ENCODE assay signal across 8 cellular contexts in the genomic region with DNA sequence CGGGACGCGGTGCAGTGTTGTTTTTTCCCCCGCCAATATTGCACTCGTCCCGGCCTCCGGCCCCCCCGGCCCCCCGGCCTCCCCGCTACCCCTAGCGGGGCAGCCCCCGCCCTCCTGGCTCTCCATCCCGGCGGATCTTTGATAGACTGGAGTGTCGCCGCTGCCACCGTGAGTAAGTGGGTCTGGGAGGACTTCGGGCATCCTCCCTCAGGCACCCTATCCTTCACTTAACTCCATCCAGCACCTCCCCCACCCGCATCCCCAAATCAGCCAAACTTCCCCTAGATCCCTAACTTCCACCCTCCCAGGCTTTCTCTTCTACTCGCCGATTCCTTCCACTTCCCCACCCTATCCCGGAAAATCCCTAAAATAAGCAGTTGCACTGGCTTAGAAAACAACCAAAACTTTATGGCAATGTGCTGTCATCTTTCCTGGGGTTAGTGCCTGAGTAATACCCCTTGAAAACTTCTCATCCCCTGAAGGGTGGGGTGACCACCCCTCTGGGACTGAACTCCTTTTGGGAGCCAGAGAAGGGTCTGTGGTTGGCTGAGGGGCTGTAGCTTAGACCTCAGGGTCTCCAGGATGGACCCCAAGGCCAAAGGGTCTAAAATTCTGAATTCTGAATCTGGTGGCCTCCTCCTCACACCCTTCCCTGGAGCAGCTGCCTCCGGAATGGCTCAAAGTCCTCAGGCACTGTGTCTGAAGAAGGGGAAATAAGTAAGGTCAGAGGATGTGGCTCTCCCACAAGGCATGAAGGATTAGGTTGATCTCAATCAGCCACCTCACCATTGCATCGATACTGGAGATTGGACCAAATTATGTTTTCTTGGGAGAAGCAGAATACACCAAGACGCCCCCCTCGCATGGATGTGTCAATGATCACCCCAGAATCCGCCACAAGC. TPM values are rescaled to one million over a fixed set of nuclear protein-coding genes. Genes with fewer than 3 reads are reported as not detected.
DNase-seq lines count a peak whose midpoint lies in the region; ATAC-seq, FAIRE-seq and TF ChIP-seq lines count a peak whose summit lies in the region.

No MANE protein-coding gene starts in this region.

- DNase-seq in DND-41 = no peak
- no peak for DNase-seq in PC-9
- DNase-seq in endothelial cell of umbilical vein (ENCODE audit: low read depth, low spot score) = no peak
- peak in 3 of 5 donors; percentile 31 to 57 (median 47) for DNase-seq in ovary
- no peak for DNase-seq in NCI-H1092 (lab: John Stamatoyannopoulos, UW)
- no peak for DNase-seq in NCI-H1105 treated with DMSO at 0.1 percent for 48 hours (lab: John Stamatoyannopoulos, UW)

- no peaks in the 10 kb centered on the region for H3K9me2 ChIP-seq in PC-9 (ENCODE audit: insufficient read depth)

- H3K79me2 ChIP-seq in DND-41 (ENCODE audit: insufficient read depth, low read length) = 0 out of 2 replicates have a peak, but pooled peaks cover 8% of the 10 kb centered on the region
- no peaks in the 10 kb centered on the region for H3K79me2 ChIP-seq in PC-9 (ENCODE audit: low read depth)
- no peaks in the 10 kb centered on the region for H3K79me2 ChIP-seq in endothelial cell of umbilical vein (ENCODE audit: control insufficient read depth, insufficient read depth, low read length)

- intact Hi-C loops in PC-9 (cut with micrococcal nuclease; ENCODE audit: unreplicated experiment) = no loop called here
- intact Hi-C loops in endothelial cell of umbilical vein (cut with micrococcal nuclease) = no loop called here
- intact Hi-C loops in ovary (cut with DNase I) = no loop called here

- ATAC-seq in DND-41 (ENCODE audit: insufficient read depth, low read depth) = no peak; the same call in 2 of the 3 replicates
- no peak for ATAC-seq in HG02938 (IDR thresholded peaks at IDR 0.05; ENCODE audit: unreplicated experiment)
- ATAC-seq in HG03571 (IDR thresholded peaks at IDR 0.05; ENCODE audit: unreplicated experiment) = no peak

- no peaks in the 10 kb centered on the region for H3K9me1 ChIP-seq in endothelial cell of umbilical vein (replicated peaks; ENCODE audit: control insufficient read depth, extremely low read depth, insufficient read depth, low read length)

- WGBS in ovary, 3 donors = 15 to 16% (median 16%) methylated on average over 27 of the region's 27 CpGs

- H3K36me3 ChIP-seq in DND-41 (ENCODE audit: insufficient read depth, low read length) (peaks cover 9% of the 10 kb centered on the region), PC-9 (ENCODE audit: low read depth) (no peaks in the 10 kb centered on the region), endothelial cell of umbilical vein (ENCODE audit: control insufficient read depth in 2 of 2, extremely low read depth in 1 of 2, insufficient read depth in 2 of 2, low read length in 2 of 2) (peaks cover 0 to 3% of the 10 kb centered on the region in 2 experiments), ovary (no peaks in the 10 kb centered on the region)

- peak overlapping the region; percentile 95 for H3K4me2 ChIP-seq in DND-41 (ENCODE audit: insufficient read depth, low read length)
- H3K4me2 ChIP-seq in PC-9 = peak overlapping the region; percentile 95
- peak overlapping the region; percentile 70 for H3K4me2 ChIP-seq in endothelial cell of umbilical vein (ENCODE audit: insufficient read depth, low read length)

- H3K27me3 ChIP-seq in DND-41 (ENCODE audit: insufficient read depth, low read length, poor library complexity) (no peaks in the 10 kb centered on the region), PC-9 (ENCODE audit: insufficient read depth, low read depth) (no peaks in the 10 kb centered on the region), endothelial cell of umbilical vein (ENCODE audit: control insufficient read depth in 2 of 2, insufficient read depth in 2 of 2, low read length in 2 of 2) (no peaks in the 10 kb centered on the region), ovary (no peaks in the 10 kb centered on the region)

- dilution Hi-C loops in endothelial cell of umbilical vein (cut with MboI; ENCODE audit: extremely low pct_ligation_motif_present, low sequenced_read_pairs) = no loop called here

- no peak for FAIRE-seq in endothelial cell of umbilical vein (lab: Jason Lieb, UNC)

- TF ChIP-seq EP300 in ovary (IDR thresholded peaks at IDR 0.05) = no peak

- H3K9me3 ChIP-seq in DND-41 (ENCODE audit: insufficient read depth, low read length, severe bottlenecking) (no peaks in the 10 kb centered on the region), PC-9 (ENCODE audit: insufficient read depth, low read depth) (no peaks in the 10 kb centered on the region), endothelial cell of umbilical vein (replicated peaks; ENCODE audit: control insufficient read depth, insufficient read depth, low read length) (no peaks in the 10 kb centered on the region), ovary (no peaks in the 10 kb centered on the region)

- peak overlapping the region; percentile 30; the same call in 1 of the 2 replicates for H3K27ac ChIP-seq in DND-41 (ENCODE audit: low read length)
- H3K27ac ChIP-seq in PC-9 = no peak overlapping the region
- no peak overlapping the region for H3K27ac ChIP-seq in endothelial cell of umbilical vein (ENCODE audit: insufficient read depth, low read depth, low read length)
- peak overlapping the region; percentile 82 to 95 for H3K27ac ChIP-seq in ovary

- POLR2A ChIA-PET in PC-9 (lab: Charles Lee; ENCODE audit: unreplicated experiment) = interaction anchor here (0.6 to 2.5 kb wide), 12 partner anchors 11 to 213 kb away, joined by 3 to 17 read pairs (median 3); a partner anchor contains a TSS
- POLR2A ChIA-PET in endothelial cell of umbilical vein (lab: Charles Lee) = interaction anchor here (2.3 kb wide), 1 partner anchor 23 kb away, joined by 8 read pairs; a partner anchor contains a TSS

- CTCF ChIA-PET in PC-9 (lab: Charles Lee) (interaction anchor here (0.6 to 2.7 kb wide), 3 partner anchors 12 to 721 kb away, joined by 3 to 15 read pairs (median 4); a partner anchor contains a TSS), endothelial cell of umbilical vein (lab: Charles Lee) (interaction anchor here (0.6 to 3.7 kb wide), 8 partner anchors 8 to 130 kb away, joined by 3 to 88 read pairs (median 15); a partner anchor contains a TSS)

- H4K20me1 ChIP-seq in DND-41 (ENCODE audit: insufficient read depth, low read length) (0 out of 2 replicates have a peak, but pooled peaks cover 5% of the 10 kb centered on the region), PC-9 (ENCODE audit: insufficient read depth) (no peaks in the 10 kb centered on the region), endothelial cell of umbilical vein (replicated peaks; ENCODE audit: control insufficient read depth, extremely low read depth, insufficient read depth, low read length) (no peaks in the 10 kb centered on the region)

- TF ChIP-seq POLR2A in endothelial cell of umbilical vein (IDR thresholded peaks at IDR 0.05; ENCODE audit: low read depth, low read length) (no peak), ovary (IDR thresholded peaks at IDR 0.05) (no peak)

- TF ChIP-seq CTCF in DND-41 (IDR thresholded peaks at IDR 0.05; ENCODE audit: borderline replicate concordance, extremely low read depth, low read length, poor library complexity, severe bottlenecking) (no peak), PC-9 (conservative IDR thresholded peaks at IDR 0.05) (no peak), endothelial cell of umbilical vein (IDR thresholded peaks at IDR 0.05; ENCODE audit: extremely low read depth in 1 of 2, insufficient read depth in 1 of 2, low read depth in 1 of 2, low read length in 2 of 2) (no peak), ovary (IDR thresholded peaks at IDR 0.05) (no peak)

- peaks cover 34% of the 10 kb centered on the region for H3K4me1 ChIP-seq in DND-41 (ENCODE audit: insufficient read depth, low read length)
- peaks cover 14% of the 10 kb centered on the region for H3K4me1 ChIP-seq in PC-9 (replicated peaks; ENCODE audit: insufficient read depth)
- H3K4me1 ChIP-seq in endothelial cell of umbilical vein (ENCODE audit: control insufficient read depth, extremely low read depth, insufficient read depth, low read length) = peaks cover 13% of the 10 kb centered on the region
- peaks cover 13% of the 10 kb centered on the region for H3K4me1 ChIP-seq in ovary (ENCODE audit: insufficient read depth)

- TSS peak; percentile 63 for BruUV-seq in PC-9 (replicated peaks; lab: Mats Ljungman, UMichigan)
- BruUV-seq in endothelial cell of umbilical vein (replicated peaks; lab: Mats Ljungman, UMichigan) = TSS peak; percentile 63

- H2AFZ ChIP-seq in DND-41 (ENCODE audit: low read depth, low read length) (peak overlapping the region; percentile 34; the same call in 1 of the 2 replicates), PC-9 (no peak overlapping the region), endothelial cell of umbilical vein (ENCODE audit: low read depth, low read length) (no peak overlapping the region)

- H3F3A ChIP-seq in PC-9 (ENCODE audit: insufficient read depth, low read depth) = peaks cover 16% of the 10 kb centered on the region; the same call in 1 of the 2 replicates

- peak overlapping the region; percentile 84 for H3K9ac ChIP-seq in DND-41 (ENCODE audit: low read depth, low read length)
- peak overlapping the region; percentile 35 for H3K9ac ChIP-seq in endothelial cell of umbilical vein (replicated peaks; ENCODE audit: extremely low read depth, insufficient read depth, low read length)

- H3K4me3 ChIP-seq in DND-41 (ENCODE audit: low read depth in 1 of 2, low read length in 2 of 2) (peak overlapping the region; percentile 22 to 70; a peak in 3 of 4 replicates), PC-9 (peak overlapping the region; percentile 73; the same call in 1 of the 2 replicates), endothelial cell of umbilical vein (replicated peaks in 1 of 3; ENCODE audit: insufficient read depth in 1 of 3, low read depth in 1 of 3, low read length in 3 of 3) (peak overlapping the region; percentile 10 to 32 (median 16)), ovary (peak overlapping the region; percentile 45)

RNA-seq across cellular contexts. Expression of a gene that starts 12.2 kb away (rescaled TPM):
- total RNA-seq in PC-9 (2021) = 45.4 and 58.8 TPM in 2 replicates
- 22.4 and 23.6 TPM in 2 replicates for total RNA-seq in endothelial cell of umbilical vein
- 25.7 and 29.4 TPM in 2 replicates for polyA plus RNA-seq in endothelial cell of umbilical vein
- polyA plus RNA-seq in endothelial cell of umbilical vein (2011; cell fraction: cytosol; rRNA removed) = 11.5 and 13.1 TPM in 2 replicates
- 134 and 168 TPM in 2 replicates for polyA plus RNA-seq in endothelial cell of umbilical vein (2011; cell fraction: nucleus; rRNA removed)
- 18.6 and 32.2 TPM in 2 replicates for polyA plus RNA-seq in endothelial cell of umbilical vein (2012)
- 30.1 and 36.1 TPM in 2 replicates for polyA minus RNA-seq in endothelial cell of umbilical vein
- 2.7 TPM for polyA minus RNA-seq in endothelial cell of umbilical vein (2011; cell fraction: cytosol; rRNA and poly(A)+ RNA removed)
- 23.8 and 26.1 TPM in 2 replicates for polyA minus RNA-seq in endothelial cell of umbilical vein (2011; cell fraction: nucleus; rRNA and poly(A)+ RNA removed)
- total RNA-seq in ovary = 10 to 100 TPM; 19.9 to 50.2 (median 29.1) TPM
- 10 to 100 TPM; 23.1 to 28.2 TPM for polyA plus RNA-seq in ovary

RNA-seq across cellular contexts. Expression of a gene that starts 13.0 kb away (rescaled TPM):
- 56.1 and 68.9 TPM in 2 replicates for total RNA-seq in PC-9 (2021)
- total RNA-seq in endothelial cell of umbilical vein = 49.1 and 53.0 TPM in 2 replicates
- 109 and 137 TPM in 2 replicates for polyA plus RNA-seq in endothelial cell of umbilical vein
- 83.3 and 90.2 TPM in 2 replicates for polyA plus RNA-seq in endothelial cell of umbilical vein (2011; cell fraction: cytosol; rRNA removed)
- polyA plus RNA-seq in endothelial cell of umbilical vein (2011; cell fraction: nucleus; rRNA removed) = 45.5 and 50.8 TPM in 2 replicates
- polyA plus RNA-seq in endothelial cell of umbilical vein (2012) = 56.9 and 61.7 TPM in 2 replicates
- polyA minus RNA-seq in endothelial cell of umbilical vein = 44.4 and 56.0 TPM in 2 replicates
- polyA minus RNA-seq in endothelial cell of umbilical vein (2011; cell fraction: cytosol; rRNA and poly(A)+ RNA removed) = 63.1 TPM
- polyA minus RNA-seq in endothelial cell of umbilical vein (2011; cell fraction: nucleus; rRNA and poly(A)+ RNA removed) = 14.8 and 20.2 TPM in 2 replicates
- 10 to 100 TPM; 18.5 to 33.4 (median 27.7) TPM for total RNA-seq in ovary
- 10 to 100 TPM; 15.6 to 35.4 TPM for polyA plus RNA-seq in ovary

RNA-seq across cellular contexts. Expression of a gene that starts 21.8 kb away (rescaled TPM):
- total RNA-seq in PC-9 (2021) (6.0 and 6.2 TPM in 2 replicates), endothelial cell of umbilical vein (9.6 and 10.0 TPM in 2 replicates), ovary (under 1 TPM in 6 of 7 donors, not detected in 1; 0.12 to 0.87 (median 0.54) TPM)
- polyA plus RNA-seq in endothelial cell of umbilical vein (9.5 and 12.7 TPM in 2 replicates), ovary (under 1 TPM; 0.12 to 0.24 TPM)
- polyA plus RNA-seq in endothelial cell of umbilical vein (2011; cell fraction: cytosol; rRNA removed) = 4.9 and 5.8 TPM in 2 replicates
- 20.9 and 24.0 TPM in 2 replicates for polyA plus RNA-seq in endothelial cell of umbilical vein (2011; cell fraction: nucleus; rRNA removed)
- 5.6 and 7.1 TPM in 2 replicates for polyA plus RNA-seq in endothelial cell of umbilical vein (2012)
- 7.2 and 10.3 TPM in 2 replicates for polyA minus RNA-seq in endothelial cell of umbilical vein
- not detected for polyA minus RNA-seq in endothelial cell of umbilical vein (2011; cell fraction: cytosol; rRNA and poly(A)+ RNA removed)
- polyA minus RNA-seq in endothelial cell of umbilical vein (2011; cell fraction: nucleus; rRNA and poly(A)+ RNA removed) = 10.0 and 11.3 TPM in 2 replicates

RNA-seq across cellular contexts. Expression of a gene that starts 22.3 kb away (rescaled TPM):
- total RNA-seq in PC-9 (2021) (112 and 156 TPM in 2 replicates), endothelial cell of umbilical vein (170 and 207 TPM in 2 replicates), ovary (100 to 1,000 TPM in 6 of 7 donors, 10 to 100 TPM in 1; 96.5 to 209 (median 158) TPM)
- polyA plus RNA-seq in endothelial cell of umbilical vein (362 and 409 TPM in 2 replicates), ovary (100 to 1,000 TPM; 219 to 499 TPM)
- polyA plus RNA-seq in endothelial cell of umbilical vein (2011; cell fraction: cytosol; rRNA removed) = 298 and 301 TPM in 2 replicates
- polyA plus RNA-seq in endothelial cell of umbilical vein (2011; cell fraction: nucleus; rRNA removed) = 92.2 and 112 TPM in 2 replicates
- 200 and 222 TPM in 2 replicates for polyA plus RNA-seq in endothelial cell of umbilical vein (2012)
- 246 and 346 TPM in 2 replicates for polyA minus RNA-seq in endothelial cell of umbilical vein
- polyA minus RNA-seq in endothelial cell of umbilical vein (2011; cell fraction: cytosol; rRNA and poly(A)+ RNA removed) = 286 TPM
- polyA minus RNA-seq in endothelial cell of umbilical vein (2011; cell fraction: nucleus; rRNA and poly(A)+ RNA removed) = 38.0 and 44.5 TPM in 2 replicates

RNA-seq across cellular contexts. Expression of a gene that starts 55.1 kb away (rescaled TPM):
- 83.7 and 127 TPM in 2 replicates for total RNA-seq in PC-9 (2021)
- 69.6 and 78.8 TPM in 2 replicates for total RNA-seq in endothelial cell of umbilical vein
- 258 and 315 TPM in 2 replicates for polyA plus RNA-seq in endothelial cell of umbilical vein
- 105 and 126 TPM in 2 replicates for polyA plus RNA-seq in endothelial cell of umbilical vein (2011; cell fraction: cytosol; rRNA removed)
- 31.3 and 32.5 TPM in 2 replicates for polyA plus RNA-seq in endothelial cell of umbilical vein (2011; cell fraction: nucleus; rRNA removed)
- 62.2 and 63.4 TPM in 2 replicates for polyA plus RNA-seq in endothelial cell of umbilical vein (2012)
- 16.3 and 17.2 TPM in 2 replicates for polyA minus RNA-seq in endothelial cell of umbilical vein
- polyA minus RNA-seq in endothelial cell of umbilical vein (2011; cell fraction: cytosol; rRNA and poly(A)+ RNA removed) = 39.9 TPM
- polyA minus RNA-seq in endothelial cell of umbilical vein (2011; cell fraction: nucleus; rRNA and poly(A)+ RNA removed) = 3.8 and 6.2 TPM in 2 replicates
- total RNA-seq in ovary = 100 to 1,000 TPM in 1 of 7 donors, 10 to 100 TPM in 6; 59.3 to 126 (median 85.5) TPM
- polyA plus RNA-seq in ovary = 100 to 1,000 TPM in 1 of 2 donors, under 1 TPM in 1; 0.70 to 168 TPM

Comparison
In these comparisons a context has a peak if more than half of its experiments do, and no peak if none do; other contexts are left out.
1. DNase-seq: peak in ovary (3 of 5); none in DND-41 (single experiment), PC-9 (0 of 2), endothelial cell of umbilical vein (single experiment), NCI-H1092 (single experiment) and NCI-H1105 treated with DMSO at 0.1 percent for 48 hours (single experiment).
2. H3K27ac ChIP-seq: peak in DND-41 (single experiment) and ovary (2 of 2); none in PC-9 (single experiment) and endothelial cell of umbilical vein (single experiment).
3. H3K4me3 ChIP-seq: peak in every context shown above with its lines; median percentile 73 in PC-9; 46 in DND-41; 45 in ovary; 16 in endothelial cell of umbilical vein.
4. Peak in every context shown above with its lines, with median percentiles within 50 percentile points of each other: H3K4me2 ChIP-seq.